In the genomic region with DNA sequence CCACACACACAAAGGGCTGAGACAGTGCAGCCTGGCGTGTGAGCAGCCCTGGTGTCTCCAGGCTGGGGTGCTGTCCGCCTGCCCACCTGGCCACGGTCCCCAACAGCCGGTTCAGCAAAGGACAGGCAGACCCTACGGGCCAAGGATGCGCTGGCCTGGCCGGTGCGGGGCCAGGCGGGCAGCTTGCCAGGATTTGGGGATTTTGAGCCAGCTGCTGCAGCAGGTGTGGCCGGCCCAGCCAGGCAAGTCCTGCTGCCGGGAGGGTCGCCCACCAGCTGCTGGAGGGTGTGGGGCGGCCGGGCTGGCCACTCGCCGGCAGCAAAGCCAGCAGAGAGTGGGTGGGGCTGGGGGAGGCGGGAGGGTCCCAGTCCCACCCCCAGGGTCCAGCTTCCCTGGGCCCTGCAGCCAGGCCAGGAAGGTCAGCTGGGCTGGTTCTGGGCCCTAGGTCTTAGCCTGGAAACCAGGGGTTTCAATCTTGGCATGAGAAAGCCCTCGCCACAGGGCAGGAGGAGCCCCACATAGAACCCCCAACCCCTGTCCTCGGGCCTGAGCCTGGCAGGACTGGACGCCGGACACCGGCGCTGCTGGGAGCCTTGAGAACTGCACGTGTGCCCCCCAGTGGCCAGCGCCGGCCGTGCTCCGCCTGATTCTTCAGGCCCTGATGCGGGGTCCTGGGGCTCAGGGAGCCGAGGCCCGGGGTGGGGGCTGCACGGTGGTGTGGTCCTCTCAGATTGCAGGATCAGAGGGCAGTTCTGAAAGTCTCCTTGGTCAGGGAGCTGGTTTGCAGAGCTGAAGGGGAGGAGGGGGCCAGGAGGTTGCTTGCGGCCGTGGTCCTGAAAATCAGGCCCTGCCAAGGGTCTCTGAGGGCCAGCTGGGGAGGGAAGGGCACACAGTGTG, we compare ENCODE assay signal across 8 cellular contexts. TPM values are rescaled to one million over a fixed set of nuclear protein-coding genes. Genes with fewer than 3 reads are reported as not detected.
A peak's percentile ranks its signal among the peaks of the same experiment; 100 is the strongest.
DNase-seq lines count a peak whose midpoint lies in the region; ATAC-seq, FAIRE-seq and TF ChIP-seq lines count a peak whose summit lies in the region.

No MANE protein-coding gene starts in this region.

- H3K4me3 ChIP-seq in BE2C (ENCODE audit: low read depth, low read length) (no peak overlapping the region), GM23248 (no peak overlapping the region), WERI-Rb-1 (ENCODE audit: low read depth, low read length) (no peak overlapping the region), H1 (ENCODE audit: extremely low read depth in 1 of 4, insufficient read depth in 2 of 4, low read depth in 3 of 4, low read length in 4 of 4) (no peak overlapping the region), tibial nerve (no peak overlapping the region)

- peaks cover 3% of the 10 kb centered on the region; the same call in 1 of the 2 replicates for H3K4me1 ChIP-seq in BE2C
- no peaks in the 10 kb centered on the region for H3K4me1 ChIP-seq in GM23248 (ENCODE audit: insufficient read depth)
- no peaks in the 10 kb centered on the region for H3K4me1 ChIP-seq in H1 (replicated peaks in 1 of 4; ENCODE audit: control insufficient read depth in 3 of 4, insufficient read depth in 4 of 4, low read length in 3 of 4)
- peaks cover 0 to 15% (median 2%) of the 10 kb centered on the region in 4 donors for H3K4me1 ChIP-seq in tibial nerve

- H3K14ac ChIP-seq in H1 (ENCODE audit: insufficient read length): no peak overlapping the region

- H3F3A ChIP-seq in GM23248 (ENCODE audit: insufficient read depth): no peaks in the 10 kb centered on the region

- no peak overlapping the region for H2AK5ac ChIP-seq in H1 (ENCODE audit: low read depth, low read length)

- no peak overlapping the region for H3K27ac Mint-ChIP-seq in mesothelial cell of epicardium

- DNase-seq in BE2C: peak; percentile 81
- DNase-seq in GM23248: peak; percentile 80
- peak; percentile 77 for DNase-seq in WERI-Rb-1
- peak in 1 of 2 experiments; percentile 92 for DNase-seq in H1 (ENCODE audit: low read depth in 1 of 2, low spot score in 2 of 2)
- peak in 1 of 2 experiments; percentile 76 for DNase-seq in mesothelial cell of epicardium (ENCODE audit: low spot score in 2 of 2, unreplicated experiment in 2 of 2)
- DNase-seq in tibial nerve (ENCODE audit: low spot score in 2 of 2): peak; percentile 40

- no peaks in the 10 kb centered on the region for H3K9me2 ChIP-seq in GM23248 (ENCODE audit: insufficient read depth)

- H3K27me3 ChIP-seq in BE2C (peaks cover 6% of the 10 kb centered on the region; the same call in 1 of the 2 replicates), GM23248 (replicated peaks; ENCODE audit: insufficient read depth) (no peaks in the 10 kb centered on the region), WERI-Rb-1 (ENCODE audit: insufficient read depth, low read depth, severe bottlenecking) (no peaks in the 10 kb centered on the region), H1 (replicated peaks in 1 of 4; ENCODE audit: control insufficient read depth in 3 of 4, extremely low read depth in 1 of 4, insufficient read depth in 3 of 4, low read length in 3 of 4) (no peaks in the 10 kb centered on the region), tibial nerve (peaks cover 0 to 27% of the 10 kb centered on the region in 2 donors)

- H3K9ac ChIP-seq in GM23248 (no peak overlapping the region), H1 (replicated peaks in 1 of 4; ENCODE audit: extremely low read depth in 1 of 4, low read depth in 3 of 4, low read length in 3 of 4) (no peak overlapping the region)

- peak; percentile 80 for TF ChIP-seq CTCF in BE2C (IDR thresholded peaks at IDR 0.05; ENCODE audit: low read depth, low read length)
- TF ChIP-seq CTCF in WERI-Rb-1 (IDR thresholded peaks at IDR 0.05; ENCODE audit: low read depth, low read length): peak; percentile 83
- TF ChIP-seq CTCF in H1 (IDR thresholded peaks at IDR 0.05; ENCODE audit: control extremely low read depth in 1 of 3, insufficient read depth in 1 of 3, low read depth in 1 of 3, low read length in 3 of 3): peak; percentile 82 to 91 (median 84)
- TF ChIP-seq CTCF in mesothelial cell of epicardium (IDR thresholded peaks at IDR 0.05; ENCODE audit: unreplicated experiment): peak; percentile 77
- peak; percentile 66 to 92 (median 81) for TF ChIP-seq CTCF in tibial nerve (IDR thresholded peaks at IDR 0.05)

- H2BK5ac ChIP-seq in H1 (ENCODE audit: low read depth, low read length): no peak overlapping the region

- CTCF ChIA-PET in H1 (lab: Charles Lee; ENCODE audit: partially characterized antibody): interaction anchor here (0.6 to 2.7 kb wide), 20 partner anchors 10 to 349 kb away, joined by 3 to 13 read pairs (median 3); partner anchors contain the start of genes CCDC78 and SOX8

- POLR2A ChIA-PET in H1 (lab: Charles Lee; ENCODE audit: partially characterized antibody): no interaction called here

- H4K8ac ChIP-seq in H1 (ENCODE audit: extremely low read depth, insufficient read depth, low read length): peak overlapping the region; percentile 28; the same call in 1 of the 2 replicates

- FAIRE-seq in H1 (lab: Jason Lieb, UNC): no peak

- 11 to 14% methylated on average over 32 to 33 of the region's 34 CpGs for WGBS in GM23248 (ENCODE audit: low coverage in 1 of 2, low lambda C conversion rate in 2 of 2, missing lambda C conversion rate in 2 of 2), 2 experiments
- 45% methylated on average over 17 of the region's 34 CpGs; no CpG with 5 or more reads in 1 of the 2 experiments for whole genome bisulfite sequencing in H1 (ENCODE audit: extremely low coverage in 1 of 2, insufficient coverage in 1 of 2, insufficient read length in 1 of 2, insufficient replicate concordance in 2 of 2, low coverage in 1 of 2, low lambda C conversion rate in 2 of 2, missing lambda C conversion rate in 1 of 2), 2 experiments
- 21 to 30% methylated on average over 16 to 22 of the region's 34 CpGs for WGBS in tibial nerve, 2 donors

- no peaks in the 10 kb centered on the region for H3K23me2 ChIP-seq in H1 (ENCODE audit: low read depth, low read length)

- H2BK12ac ChIP-seq in H1 (ENCODE audit: low read depth, low read length): no peak overlapping the region

- H3K4me1 Mint-ChIP-seq in mesothelial cell of epicardium: no peaks in the 10 kb centered on the region

- H4K5ac ChIP-seq in H1 (ENCODE audit: insufficient read length, low read depth, low read length): no peak overlapping the region

- no peak overlapping the region for H3K4me3 Mint-ChIP-seq in mesothelial cell of epicardium

- H4K91ac ChIP-seq in H1 (replicated peaks; ENCODE audit: insufficient read length, low read length): no peak overlapping the region

- no peaks in the 10 kb centered on the region for H3K79me1 ChIP-seq in H1 (ENCODE audit: low read depth, low read length)

- TF ChIP-seq POLR2A in H1 (IDR thresholded peaks at IDR 0.05; ENCODE audit: control extremely low read depth in 1 of 2, low read depth in 2 of 2, low read length in 2 of 2) (no peak), tibial nerve (IDR thresholded peaks at IDR 0.05) (no peak)

- in situ Hi-C loops in GM23248 (cut with MboI): loop anchor here (25.0 kb wide), 1 partner anchor 243 kb away; the partner anchor contains the start of gene GNG13

- no peaks in the 10 kb centered on the region for H4K20me1 ChIP-seq in GM23248 (ENCODE audit: insufficient read depth)
- no peaks in the 10 kb centered on the region for H4K20me1 ChIP-seq in H1 (replicated peaks in 1 of 2; ENCODE audit: control insufficient read depth in 1 of 2, insufficient read depth in 2 of 2, low read length in 2 of 2)

- no peaks in the 10 kb centered on the region for H3K36me3 Mint-ChIP-seq in mesothelial cell of epicardium

- no peak overlapping the region for H3K23ac ChIP-seq in H1 (ENCODE audit: insufficient read length)

- no peak overlapping the region for H2BK15ac ChIP-seq in H1 (ENCODE audit: low read length)

- no peak overlapping the region for H2BK20ac ChIP-seq in H1 (ENCODE audit: low read length)

- TF ChIP-seq EP300 in H1 (IDR thresholded peaks at IDR 0.05; ENCODE audit: borderline replicate concordance in 1 of 2, low read depth in 2 of 2, low read length in 2 of 2): no peak
- TF ChIP-seq EP300 in tibial nerve (IDR thresholded peaks at IDR 0.05): no peak

- TF ChIP-seq RAD21 in H1 (IDR thresholded peaks at IDR 0.05 in 1 of 2, conservative IDR thresholded peaks at IDR 0.05 in 1 of 2; ENCODE audit: low read depth in 2 of 2, low read length in 2 of 2): peak; percentile 95 to 96

- H3K9me3 ChIP-seq in BE2C (no peaks in the 10 kb centered on the region; the same call in 1 of the 2 replicates), GM23248 (ENCODE audit: low read depth) (no peaks in the 10 kb centered on the region), WERI-Rb-1 (ENCODE audit: severe bottlenecking) (peaks cover 16% of the 10 kb centered on the region), H1 (ENCODE audit: insufficient read depth in 2 of 2, low read depth in 1 of 2, low read length in 1 of 2) (0 out of 4 replicates have a peak, but pooled peaks cover 0 to 6% of the 10 kb centered on the region in 2 experiments), tibial nerve (peaks cover 0 to 37% (median 1%) of the 10 kb centered on the region in 4 donors)

- no peak for ATAC-seq in HG02610 (IDR thresholded peaks at IDR 0.05; ENCODE audit: unreplicated experiment)
- no peak for ATAC-seq in HG03565 (IDR thresholded peaks at IDR 0.05; ENCODE audit: unreplicated experiment)

- H3K4me2 ChIP-seq in GM23248 (ENCODE audit: unreplicated experiment) (no peak overlapping the region), H1 (ENCODE audit: insufficient read depth in 1 of 2, low read depth in 2 of 2, low read length in 2 of 2) (no peak overlapping the region)

- H3K9me3 Mint-ChIP-seq in mesothelial cell of epicardium: peaks cover 5% of the 10 kb centered on the region

- H3K27ac ChIP-seq in GM23248 (no peak overlapping the region), WERI-Rb-1 (no peak overlapping the region), H1 (ENCODE audit: low read depth, low read length) (no peak overlapping the region), tibial nerve (peak overlapping the region in 1 of 4 donors; percentile 16)

- no peak overlapping the region for H2BK120ac ChIP-seq in H1 (replicated peaks; ENCODE audit: low read depth, low read length)

- peaks cover 8% of the 10 kb centered on the region for H3K27me3 Mint-ChIP-seq in mesothelial cell of epicardium (ENCODE audit: low read depth)

- no peak overlapping the region for H3K56ac ChIP-seq in H1 (replicated peaks; ENCODE audit: insufficient read length, low read depth, low read length)

- H3K36me3 ChIP-seq in BE2C (no peaks in the 10 kb centered on the region), GM23248 (ENCODE audit: low read depth) (no peaks in the 10 kb centered on the region), WERI-Rb-1 (no peaks in the 10 kb centered on the region), H1 (ENCODE audit: control insufficient read depth in 2 of 4, insufficient read depth in 4 of 4, low read length in 3 of 4) (no peaks in the 10 kb centered on the region), tibial nerve (no peaks in the 10 kb centered on the region)

- H3K4ac ChIP-seq in H1 (replicated peaks; ENCODE audit: insufficient read length, low read depth, low read length): no peak overlapping the region

- H3K79me2 ChIP-seq in GM23248 (ENCODE audit: insufficient read depth) (no peaks in the 10 kb centered on the region), H1 (ENCODE audit: control insufficient read depth in 1 of 2, insufficient read depth in 2 of 2, low read length in 2 of 2) (no peaks in the 10 kb centered on the region)

- H3K18ac ChIP-seq in H1 (ENCODE audit: extremely low read depth, low read length): no peak overlapping the region

- no peak overlapping the region for H2AFZ ChIP-seq in GM23248
- H2AFZ ChIP-seq in H1 (ENCODE audit: low read length): no peak overlapping the region; the same call in 1 of the 2 replicates

RNA-seq across cellular contexts. Expression of gene SSTR5, which starts 17.6 kb away (rescaled TPM):
- not detected for polyA plus RNA-seq in BE2C (2012; ENCODE audit: insufficient read depth, insufficient read length, low read depth)
- not detected in 2 replicates for total RNA-seq in GM23248 (2014; rRNA removed; shearing (Covaris generic))
- polyA plus RNA-seq in GM23248 (2016; fragmentation: Nextera tagmentation; extraction: Ambion mirVana) (not detected in 2 replicates), H1 (2011; rRNA removed) (0.60 and 0.61 TPM in 2 replicates)
- total RNA-seq in H1 (2021; fragmentation: NEBNext Ultra II Directional; extraction: Animal tissue kit (Norgen Biotek cat#: 25700)): 0.31 and 0.56 TPM in 2 replicates
- 0.69 TPM for polyA plus RNA-seq in H1 (2011; cell fraction: cytosol; rRNA removed)
- polyA plus RNA-seq in H1 (2011; cell fraction: nucleus; rRNA removed): 1.4 TPM
- polyA plus RNA-seq in H1 (2012, experiment 1 of 2): 0.27 to 0.40 TPM (median 0.28 TPM) in 3 of 4 replicates, not detected in the other
- polyA plus RNA-seq in H1 (2012, experiment 2 of 2): 0.42 TPM
- polyA plus RNA-seq in H1 (2013, experiment 1 of 2): 0.45 TPM
- polyA plus RNA-seq in H1 (2013, experiment 2 of 2): 0.53 TPM
- 0.13 TPM in 1 of 2 replicates, not detected in the other for polyA minus RNA-seq in H1 (2011; rRNA and poly(A)+ RNA removed)
- polyA minus RNA-seq in H1 (2011; cell fraction: cytosol; rRNA and poly(A)+ RNA removed): not detected
- polyA minus RNA-seq in H1 (2011; cell fraction: nucleus; rRNA and poly(A)+ RNA removed): 0.80 TPM
- total RNA-seq in mesothelial cell of epicardium (not detected in 3 replicates), tibial nerve (not detected)

RNA-seq across cellular contexts. Expression of gene C1QTNF8, which starts 41.1 kb away (rescaled TPM):
- polyA plus RNA-seq in BE2C (2012; ENCODE audit: insufficient read depth, insufficient read length, low read depth): not detected
- not detected in 2 replicates for total RNA-seq in GM23248 (2014; rRNA removed; shearing (Covaris generic))
- polyA plus RNA-seq in GM23248 (2016; fragmentation: Nextera tagmentation; extraction: Ambion mirVana): not detected in 2 replicates
- not detected in 2 replicates for total RNA-seq in H1 (2021; fragmentation: NEBNext Ultra II Directional; extraction: Animal tissue kit (Norgen Biotek cat#: 25700))
- polyA plus RNA-seq in H1 (2011; rRNA removed): not detected in 2 replicates
- not detected for polyA plus RNA-seq in H1 (2011; cell fraction: cytosol; rRNA removed)
- polyA plus RNA-seq in H1 (2011; cell fraction: nucleus; rRNA removed): 0.06 TPM
- polyA plus RNA-seq in H1 (2012, experiment 1 of 2): 0.19 TPM in 1 of 4 replicates, not detected in the others
- polyA plus RNA-seq in H1 (2012, experiment 2 of 2): not detected
- not detected for polyA plus RNA-seq in H1 (2013, experiment 1 of 2)
- not detected for polyA plus RNA-seq in H1 (2013, experiment 2 of 2)
- polyA minus RNA-seq in H1 (2011; rRNA and poly(A)+ RNA removed): not detected in 2 replicates
- not detected for polyA minus RNA-seq in H1 (2011; cell fraction: cytosol; rRNA and poly(A)+ RNA removed)
- not detected for polyA minus RNA-seq in H1 (2011; cell fraction: nucleus; rRNA and poly(A)+ RNA removed)
- 0.20 TPM in 1 of 3 replicates, not detected in the others for total RNA-seq in mesothelial cell of epicardium
- not detected for total RNA-seq in tibial nerve
